In genomic region chr1:27569088-27569459, GRCh38 we compare ENCODE assay signal across 8 cellular contexts. TPM values are rescaled to one million over a fixed set of nuclear protein-coding genes. Genes with fewer than 3 reads are reported as not detected.
DNase-seq lines count a peak whose midpoint lies in the region; ATAC-seq lines count a peak whose summit lies in the region.

No MANE protein-coding gene starts in this region.

- H3K36me3 ChIP-seq in mucosa of rectum (ENCODE audit: control insufficient read depth in 2 of 2, insufficient read depth in 2 of 2, low read length in 2 of 2) = no peaks in the 10 kb centered on the region

- H3K9ac ChIP-seq in mucosa of rectum (ENCODE audit: low read depth in 1 of 2, low read length in 2 of 2) = peak overlapping the region in 1 of 2 donors; percentile 74

- peak overlapping the region in 1 of 2 donors; percentile 48 for H3K4me3 ChIP-seq in mucosa of rectum (ENCODE audit: low read length in 2 of 2)

- ATAC-seq in Right ventricle myocardium inferior = peak; percentile 30

- peak; percentile 66 for DNase-seq in Right ventricle myocardium inferior (ENCODE audit: missing footprints)
- no peak for DNase-seq in cardiac septum (ENCODE audit: low spot score)
- no peak for DNase-seq in caudate nucleus (lab: John Stamatoyannopoulos, UW)
- DNase-seq in SHP77 treated with DMSO at 0.1 percent for 48 hours (lab: John Stamatoyannopoulos, UW) = no peak
- DNase-seq in activated effector memory CD4-positive, alpha-beta T cell treated with Interleukin-2 at 50 U/mL for 16 hours = no peak
- no peak for DNase-seq in effector CD8-positive, alpha-beta T cell (lab: John Stamatoyannopoulos, UW)
- DNase-seq in ecto neural progenitor cell (ENCODE audit: low spot score) = no peak

- H3K9me3 ChIP-seq in mucosa of rectum (ENCODE audit: control insufficient read depth in 2 of 2, low read length in 2 of 2) = no peaks in the 10 kb centered on the region

- H3K27ac ChIP-seq in caudate nucleus (ENCODE audit: low read depth, low read length) (peak overlapping the region; percentile 40), mucosa of rectum (ENCODE audit: low read depth in 2 of 2, low read length in 2 of 2) (peak overlapping the region; percentile 71 to 77)

- H3K4me1 ChIP-seq in mucosa of rectum (ENCODE audit: control insufficient read depth in 2 of 2, insufficient read depth in 2 of 2, low read length in 2 of 2) = peaks cover 41 to 43% of the 10 kb centered on the region in 2 donors

- no peaks in the 10 kb centered on the region for H3K27me3 ChIP-seq in mucosa of rectum (ENCODE audit: control insufficient read depth in 2 of 2, insufficient read depth in 2 of 2, low read length in 2 of 2)

- intact Hi-C loops in Right ventricle myocardium inferior (cut with DNase I) (no loop called here), cardiac septum (cut with DNase I) (no loop called here)

RNA-seq across cellular contexts. Expression of gene AHDC1, which starts 34.9 kb away (rescaled TPM):
- total RNA-seq in Right ventricle myocardium inferior = 51.2 TPM
- total RNA-seq in cardiac septum = 57.7 TPM
